In genomic region chr1:162090378-162090777, GRCh38 we compare ENCODE assay signal across 17 cellular contexts. TPM values are rescaled to one million over a fixed set of nuclear protein-coding genes. Genes with fewer than 3 reads are reported as not detected.
A peak's percentile ranks its signal among the peaks of the same experiment; 100 is the strongest.
DNase-seq lines count a peak whose midpoint lies in the region; FAIRE-seq and TF ChIP-seq lines count a peak whose summit lies in the region.
"Had no signal": no experiment of that assay in that cellular context is flagged by ENCODE, and none has a peak within 500 bp of the region (broad histone marks: within the 10 kb centered on the region; RNA-seq: fewer than 3 reads in every experiment).

No MANE protein-coding gene starts in this region.

- no peaks in the 10 kb centered on the region for H3K4me1 ChIP-seq in KMS-11 (ENCODE audit: low read depth, poor library complexity, severe bottlenecking)
- H3K4me1 ChIP-seq: BLaER1 had no signal

- H3K4me3 ChIP-seq in KMS-11 (IDR thresholded peaks at IDR 0.05; ENCODE audit: insufficient read depth, low read depth, low read length) = no peak overlapping the region
- H3K4me3 ChIP-seq: BLaER1, GM12878 had no signal

- H3K27me3 Mint-ChIP-seq in endothelial cell (ENCODE audit: unreplicated experiment) = no peaks in the 10 kb centered on the region

- H3K9ac ChIP-seq in KMS-11 = no peak overlapping the region
- H3K9ac ChIP-seq: BLaER1 had no signal

- no peak overlapping the region for H3K27ac Mint-ChIP-seq in endothelial cell (ENCODE audit: unreplicated experiment)
- H3K27ac Mint-ChIP-seq: CD14-positive monocyte; CD4-positive, alpha-beta memory T cell; H9 had no signal

- H3K36me3 Mint-ChIP-seq in endothelial cell (ENCODE audit: low read depth, unreplicated experiment) = peaks cover 4% of the 10 kb centered on the region
- H3K36me3 Mint-ChIP-seq: CD14-positive monocyte; CD4-positive, alpha-beta memory T cell had no signal

- peaks cover 39% of the 10 kb centered on the region for H3K4me1 Mint-ChIP-seq in endothelial cell (ENCODE audit: unreplicated experiment)
- H3K4me1 Mint-ChIP-seq: CD14-positive monocyte; CD4-positive, alpha-beta memory T cell had no signal

- peak; percentile 61 for FAIRE-seq in A204.1 (lab: Jason Lieb, UNC)
- FAIRE-seq: GM12878, GM19239, H1 had no signal

- TF ChIP-seq CTCF in KMS-11 (conservative IDR thresholded peaks at IDR 0.05; ENCODE audit: low read depth, low read length) (no peak), RWPE1 (conservative IDR thresholded peaks at IDR 0.05; ENCODE audit: low read depth) (0 out of 2 replicates have a peak, but pooled peaks have one; percentile 8), endothelial cell (IDR thresholded peaks at IDR 0.05; ENCODE audit: unreplicated experiment) (no peak)

- H3K27me3 ChIP-seq in KMS-11 (ENCODE audit: insufficient read depth, low read depth) = no peaks in the 10 kb centered on the region
- H3K27me3 ChIP-seq: BLaER1 had no signal

- no peak overlapping the region for H3K4me3 Mint-ChIP-seq in endothelial cell (ENCODE audit: unreplicated experiment)
- H3K4me3 Mint-ChIP-seq: CD14-positive monocyte; CD4-positive, alpha-beta memory T cell had no signal

- H3K27ac ChIP-seq in KMS-11 = 0 out of 2 replicates have a peak overlapping the region, but pooled peaks have one; percentile 4
- no peak overlapping the region for H3K27ac ChIP-seq in RWPE1
- H3K27ac ChIP-seq: 22Rv1, BLaER1 had no signal

- no peak overlapping the region for H3K4me2 ChIP-seq in KMS-11
- H3K4me2 ChIP-seq: BLaER1 had no signal

- no peaks in the 10 kb centered on the region for H3K79me2 ChIP-seq in KMS-11 (ENCODE audit: insufficient read depth, low read depth)

- POLR2A ChIA-PET in RWPE1 (lab: Yijun Ruan, JAX; ENCODE audit: low non-redundant PET) = no interaction called here

- CTCF ChIA-PET in RWPE1 (lab: Yijun Ruan, JAX) = interaction anchor here (0.6 to 1.0 kb wide), 2 partner anchors 186 to 222 kb away, joined by 3 to 4 read pairs; no protein-coding TSS in a partner anchor

- H4K20me1 ChIP-seq in KMS-11 (ENCODE audit: insufficient read depth) = no peaks in the 10 kb centered on the region
- H4K20me1 ChIP-seq: BLaER1 had no signal

- H3K36me3 ChIP-seq in KMS-11 (ENCODE audit: insufficient read depth) = no peaks in the 10 kb centered on the region
- H3K36me3 ChIP-seq: BLaER1 had no signal

- no peaks in the 10 kb centered on the region for H3K9me3 Mint-ChIP-seq in endothelial cell (ENCODE audit: unreplicated experiment)

- H2AFZ ChIP-seq in KMS-11 (ENCODE audit: low read depth) = no peak overlapping the region

- DNase-seq in RWPE1 (ENCODE audit: low spot score) (no peak), superior temporal gyrus (ENCODE audit: extremely low spot score) (peak; percentile 7), SKM-1 (lab: John Stamatoyannopoulos, UW; ENCODE audit: unreplicated experiment) (no peak), endothelial cell (ENCODE audit: low spot score) (no peak), MV-4-11 (lab: John Stamatoyannopoulos, UW) (no peak)
- DNase-seq: CD4-positive, alpha-beta memory T cell; DMS79 treated with DMSO at 0.1 percent for 48 hours; GF-D8; H9 had no signal

RNA-seq across cellular contexts. Expression of gene NOS1AP, which starts 20.9 kb away (rescaled TPM):
- total RNA-seq in endothelial cell (ENCODE audit: unreplicated experiment) = 19.8 TPM
- total RNA-seq: CD4-positive, alpha-beta memory T cell had no signal
